23 cellular contexts compared by ENCODE assay signal in genomic region chr5:96736937-96737336, GRCh38.
DNase-seq lines count a peak whose midpoint lies in the region; ATAC-seq, FAIRE-seq and TF ChIP-seq lines count a peak whose summit lies in the region.
"Had no signal": no experiment of that assay in that cellular context is flagged by ENCODE, and none has a peak within 500 bp of the region (broad histone marks: within the 10 kb centered on the region; RNA-seq: fewer than 3 reads in every experiment).

No MANE protein-coding gene starts in this region.

- intact Hi-C loops in natural killer cell (cut with micrococcal nuclease), result no loop called here

- no peak overlapping the region for H3K4me3 Mint-ChIP-seq in natural killer cell
- no peak overlapping the region for H3K4me3 Mint-ChIP-seq in natural killer cell treated with Interleukin-12 subunit alpha and Interleukin-12 subunit beta and Interleukin-15 and Interleukin-18, amount 100 ng/mL, for 72 hours
- H3K4me3 Mint-ChIP-seq: activated CD4-positive, alpha-beta T cell treated with anti-CD3 and anti-CD28 coated beads, Interleukin-2, amount 10 ng/mL, durations not matched to agents 7 days and 5 days had no signal

- peaks cover 84% of the 10 kb centered on the region for H3K36me3 ChIP-seq in RWPE2 (ENCODE audit: low read depth)
- peaks cover 22 to 23% of the 10 kb centered on the region in 2 experiments for H3K36me3 ChIP-seq in keratinocyte (ENCODE audit: control insufficient read depth in 2 of 2, extremely low read depth in 1 of 2, insufficient read depth in 2 of 2, low read length in 2 of 2)

- peaks cover 17% of the 10 kb centered on the region for H3K36me3 Mint-ChIP-seq in natural killer cell
- H3K36me3 Mint-ChIP-seq in natural killer cell treated with Interleukin-12 subunit alpha and Interleukin-12 subunit beta and Interleukin-15 and Interleukin-18, amount 100 ng/mL, for 72 hours, result peaks cover 5% of the 10 kb centered on the region

- no peak for TF ChIP-seq CTCF in natural killer cell (IDR thresholded peaks at IDR 0.05)
- TF ChIP-seq CTCF in RWPE2 (IDR thresholded peaks at IDR 0.05; ENCODE audit: poor library complexity, severe bottlenecking), result no peak
- TF ChIP-seq CTCF in keratinocyte (optimal IDR thresholded peaks at IDR 0.05 in 1 of 3, IDR thresholded peaks at IDR 0.05 in 1 of 3, conservative IDR thresholded peaks at IDR 0.05 in 1 of 3; ENCODE audit: extremely low read depth in 1 of 3, insufficient read depth in 2 of 3, low read length in 3 of 3), result no peak
- TF ChIP-seq CTCF in D721Med (IDR thresholded peaks at IDR 0.05; ENCODE audit: insufficient read depth, missing control alignments), result no peak

- peak; percentile 73 for FAIRE-seq in keratinocyte (lab: Jason Lieb, UNC)
- FAIRE-seq in D721Med (lab: Jason Lieb, UNC), result no peak

- H3K4me3 ChIP-seq in RWPE2 (ENCODE audit: severe bottlenecking), result no peak overlapping the region
- H3K4me3 ChIP-seq in keratinocyte (ENCODE audit: control insufficient read depth in 2 of 3, extremely low read depth in 1 of 3, insufficient read depth in 2 of 3, low read depth in 1 of 3, low read length in 3 of 3), result no peak overlapping the region
- H3K4me3 ChIP-seq: Peyer's patch, right lobe of liver, SJCRH30, spleen, tibial artery, vagina had no signal

- H2AFZ ChIP-seq in keratinocyte (ENCODE audit: control insufficient read depth, low read length), result no peak overlapping the region

- peaks cover 19 to 21% of the 10 kb centered on the region in 2 donors for H3K4me1 Mint-ChIP-seq in natural killer cell
- peaks cover 19 to 22% of the 10 kb centered on the region in 2 donors for H3K4me1 Mint-ChIP-seq in natural killer cell treated with Interleukin-12 subunit alpha and Interleukin-12 subunit beta and Interleukin-15 and Interleukin-18, amount 100 ng/mL, for 72 hours (ENCODE audit: low read depth in 2 of 2)
- H3K4me1 Mint-ChIP-seq: activated CD4-positive, alpha-beta T cell treated with anti-CD3 and anti-CD28 coated beads, Interleukin-2, amount 10 ng/mL, durations not matched to agents 7 days and 5 days had no signal

- H3K9me3 Mint-ChIP-seq in natural killer cell, result no peaks in the 10 kb centered on the region
- no peaks in the 10 kb centered on the region for H3K9me3 Mint-ChIP-seq in natural killer cell treated with Interleukin-12 subunit alpha and Interleukin-12 subunit beta and Interleukin-15 and Interleukin-18, amount 100 ng/mL, for 72 hours
- H3K9me3 Mint-ChIP-seq: activated CD4-positive, alpha-beta T cell treated with anti-CD3 and anti-CD28 coated beads, Interleukin-2, amount 10 ng/mL, durations not matched to agents 7 days and 5 days had no signal

- no peaks in the 10 kb centered on the region for H3K9me1 ChIP-seq in keratinocyte (ENCODE audit: control insufficient read depth, extremely low read depth, insufficient read depth, low read length)

- no peaks in the 10 kb centered on the region for H3K27me3 Mint-ChIP-seq in natural killer cell (ENCODE audit: low read depth in 2 of 2)
- H3K27me3 Mint-ChIP-seq in natural killer cell treated with Interleukin-12 subunit alpha and Interleukin-12 subunit beta and Interleukin-15 and Interleukin-18, amount 100 ng/mL, for 72 hours, result no peaks in the 10 kb centered on the region
- H3K27me3 Mint-ChIP-seq: activated CD4-positive, alpha-beta T cell treated with anti-CD3 and anti-CD28 coated beads, Interleukin-2, amount 10 ng/mL, durations not matched to agents 7 days and 5 days had no signal

- H3K4me1 ChIP-seq in RWPE2 (ENCODE audit: insufficient read depth, poor library complexity, severe bottlenecking) (peaks cover 33% of the 10 kb centered on the region), keratinocyte (ENCODE audit: control insufficient read depth, extremely low read depth, insufficient read depth, low read length) (peaks cover 32% of the 10 kb centered on the region)
- H3K4me1 ChIP-seq: Peyer's patch, right lobe of liver, SJCRH30 had no signal

- no peaks in the 10 kb centered on the region for H4K20me1 ChIP-seq in keratinocyte (ENCODE audit: control insufficient read depth, extremely low read depth, insufficient read depth, low read length)

- H3K27ac Mint-ChIP-seq in natural killer cell, result peak overlapping the region; percentile 12 to 46
- H3K27ac Mint-ChIP-seq in natural killer cell treated with Interleukin-12 subunit alpha and Interleukin-12 subunit beta and Interleukin-15 and Interleukin-18, amount 100 ng/mL, for 72 hours, result peak overlapping the region in 1 of 2 donors; percentile 72
- H3K27ac Mint-ChIP-seq: activated CD4-positive, alpha-beta T cell treated with anti-CD3 and anti-CD28 coated beads, Interleukin-2, amount 10 ng/mL, durations not matched to agents 7 days and 5 days had no signal

- dilution Hi-C loops in keratinocyte (cut with MboI; ENCODE audit: extremely low pct_ligation_motif_present, low sequenced_read_pairs), result no loop called here

- H3K9me3 ChIP-seq in RWPE2 (ENCODE audit: severe bottlenecking), result no peaks in the 10 kb centered on the region
- no peaks in the 10 kb centered on the region for H3K9me3 ChIP-seq in keratinocyte (ENCODE audit: control insufficient read depth, low read depth, low read length)
- H3K9me3 ChIP-seq: Peyer's patch, right lobe of liver, spleen, tibial artery, vagina had no signal

- no peak overlapping the region for H3K4me2 ChIP-seq in keratinocyte (ENCODE audit: control insufficient read depth, extremely low read depth, insufficient read depth, low read depth, low read length)

- H3K27me3 ChIP-seq in RWPE2 (ENCODE audit: insufficient read depth, poor library complexity, severe bottlenecking), result no peaks in the 10 kb centered on the region
- H3K27me3 ChIP-seq in keratinocyte (ENCODE audit: control insufficient read depth, extremely low read depth, insufficient read depth, low read length), result no peaks in the 10 kb centered on the region
- H3K27me3 ChIP-seq: Peyer's patch, right lobe of liver, SJCRH30, spleen, tibial artery, vagina had no signal

- ATAC-seq in natural killer cell (no peak), RWPE2 (ENCODE audit: low read depth) (no peak), HG02610 (IDR thresholded peaks at IDR 0.05; ENCODE audit: unreplicated experiment) (no peak), GM21367 (IDR thresholded peaks at IDR 0.05; ENCODE audit: unreplicated experiment) (no peak)
- ATAC-seq in natural killer cell treated with Interleukin-12 subunit alpha and Interleukin-12 subunit beta and Interleukin-15 and Interleukin-18, amount 100 ng/mL, for 72 hours, result no peak
- ATAC-seq: right lobe of liver had no signal

- H3K27ac ChIP-seq in RWPE2 (ENCODE audit: poor library complexity, severe bottlenecking), result peak overlapping the region; percentile 74
- H3K27ac ChIP-seq in keratinocyte (ENCODE audit: control insufficient read depth, insufficient read depth, low read length), result peak overlapping the region; percentile 31
- H3K27ac ChIP-seq: Peyer's patch, right lobe of liver, SJCRH30, spleen, tibial artery, vagina, VCaP had no signal

- peaks cover 5% of the 10 kb centered on the region for H3K79me2 ChIP-seq in keratinocyte (ENCODE audit: control insufficient read depth, insufficient read depth, low read length)

- H3K9ac ChIP-seq in keratinocyte (ENCODE audit: control insufficient read depth, extremely low read depth, insufficient read depth, low read length), result no peak overlapping the region

- DNase-seq in natural killer cell (no peak), RWPE2 (ENCODE audit: low spot score) (no peak), keratinocyte (ENCODE audit: low read depth, low spot score) (no peak), D721Med (ENCODE audit: insufficient read length, low spot score) (no peak)
- DNase-seq in natural killer cell treated with Interleukin-12 subunit alpha and Interleukin-12 subunit beta and Interleukin-15 and Interleukin-18, amount 100 ng/mL, for 72 hours (ENCODE audit: low spot score), result no peak
- DNase-seq: activated CD4-positive, alpha-beta T cell treated with anti-CD3 and anti-CD28 coated beads, Interleukin-2, amount 10 ng/mL, durations not matched to agents 7 days and 5 days; activated naive CD4-positive, alpha-beta T cell treated with anti-CD3 and anti-CD28 coated beads, Interleukin-2, amount 50 U/mL, for 16 hours; amygdala; mesenchymal stem cell; NCI-H146; NCI-H226; NCI-H526 treated with DMSO at 0.1 percent for 48 hours; Peyer's patch; right lobe of liver; SJCRH30; spleen; SW 1271; T-helper 9 cell; tibial artery had no signal
